ENCODE assay signal across 17 cellular contexts in genomic region chr11:68454767-68455166, GRCh38. TPM values are rescaled to one million over a fixed set of nuclear protein-coding genes. Genes with fewer than 3 reads are reported as not detected.
A peak's percentile ranks its signal among the peaks of the same experiment; 100 is the strongest.
DNase-seq lines count a peak whose midpoint lies in the region; ATAC-seq, FAIRE-seq and TF ChIP-seq lines count a peak whose summit lies in the region.
"Had no signal": no experiment of that assay in that cellular context is flagged by ENCODE, and none has a peak within 500 bp of the region (broad histone marks: within the 10 kb centered on the region; RNA-seq: fewer than 3 reads in every experiment).

No MANE protein-coding gene starts in this region.

- no peak overlapping the region for H3K27ac Mint-ChIP-seq in type B pancreatic cell
- H3K27ac Mint-ChIP-seq: activated CD4-positive, alpha-beta T cell treated with anti-CD3 and anti-CD28 coated beads for 36 hours; activated naive CD8-positive, alpha-beta T cell treated with anti-CD3 and anti-CD28 coated beads, Interleukin-2, amount 50 U/mL, for 24 hours had no signal

- H3K4me1 Mint-ChIP-seq in type B pancreatic cell (ENCODE audit: unreplicated experiment) = peaks cover 3% of the 10 kb centered on the region

- H3K9me1 ChIP-seq in keratinocyte (ENCODE audit: control insufficient read depth, extremely low read depth, insufficient read depth, low read length) = no peaks in the 10 kb centered on the region

- H3K4me2 ChIP-seq in HepG2 (ENCODE audit: low read depth, low read length) (peak overlapping the region; percentile 63; the same call in 1 of the 2 replicates), keratinocyte (ENCODE audit: control insufficient read depth, extremely low read depth, insufficient read depth, low read depth, low read length) (peak overlapping the region; percentile 27)

- no peak overlapping the region for H3K4me3 ChIP-seq in HepG2 (replicated peaks in 1 of 3; ENCODE audit: insufficient read depth in 1 of 3, low read depth in 2 of 3, low read length in 3 of 3)
- no peak overlapping the region for H3K4me3 ChIP-seq in right lobe of liver
- no peak overlapping the region for H3K4me3 ChIP-seq in keratinocyte (ENCODE audit: control insufficient read depth in 2 of 3, extremely low read depth in 1 of 3, insufficient read depth in 2 of 3, low read depth in 1 of 3, low read length in 3 of 3)
- H3K4me3 ChIP-seq: transverse colon had no signal

- H3K4me3 Mint-ChIP-seq in type B pancreatic cell = no peak overlapping the region
- H3K4me3 Mint-ChIP-seq: activated CD4-positive, alpha-beta T cell treated with anti-CD3 and anti-CD28 coated beads for 36 hours; activated naive CD8-positive, alpha-beta T cell treated with anti-CD3 and anti-CD28 coated beads, Interleukin-2, amount 50 U/mL, for 24 hours had no signal

- CTCF ChIA-PET in HepG2 (lab: Yijun Ruan, JAX; ENCODE audit: low intra/inter-chr PET ratio, low total read pairs) = no interaction called here

- TF ChIP-seq RAD21 in HepG2 (CRISPR knock-in tag; IDR thresholded peaks at IDR 0.05) = no peak

- in situ Hi-C loops in HepG2 (cut with HindIII; ENCODE audit: extremely low pct_ligation_motif_present, low pct_unique_long_range_greater_than_20kb) = no loop called here

- H3K36me3 Mint-ChIP-seq in type B pancreatic cell = no peaks in the 10 kb centered on the region

- H3K27me3 Mint-ChIP-seq in type B pancreatic cell = peaks cover 3% of the 10 kb centered on the region
- H3K27me3 Mint-ChIP-seq: activated CD4-positive, alpha-beta T cell treated with anti-CD3 and anti-CD28 coated beads for 36 hours; activated naive CD8-positive, alpha-beta T cell treated with anti-CD3 and anti-CD28 coated beads, Interleukin-2, amount 50 U/mL, for 24 hours had no signal

- dilution Hi-C loops in keratinocyte (cut with MboI; ENCODE audit: extremely low pct_ligation_motif_present, low sequenced_read_pairs) = no loop called here

- BruUV-seq in HepG2 (replicated peaks; lab: Mats Ljungman, UMichigan) = no TSS peak

- no peaks in the 10 kb centered on the region for H3K9me3 Mint-ChIP-seq in type B pancreatic cell
- H3K9me3 Mint-ChIP-seq: activated naive CD8-positive, alpha-beta T cell treated with anti-CD3 and anti-CD28 coated beads, Interleukin-2, amount 50 U/mL, for 24 hours had no signal

- DNase-seq in HepG2 (ENCODE audit: low spot score) (no peak), right lobe of liver (no peak), NCI-H69 (lab: John Stamatoyannopoulos, UW) (peak; percentile 96), keratinocyte (ENCODE audit: low read depth, low spot score) (no peak), AG20443 (ENCODE audit: low spot score) (no peak), type B pancreatic cell (ENCODE audit: extremely low spot score, unreplicated experiment) (no peak)
- no peak for DNase-seq in stimulated activated naive CD4-positive, alpha-beta T cell (lab: John Stamatoyannopoulos, UW)
- DNase-seq: activated CD4-positive, alpha-beta T cell treated with anti-CD3 and anti-CD28 coated beads for 36 hours; activated naive CD8-positive, alpha-beta T cell treated with anti-CD3 and anti-CD28 coated beads, Interleukin-2, amount 50 U/mL, for 24 hours; central memory CD4-positive, alpha-beta T cell; foreskin melanocyte; IMR-90; midbrain; occipital lobe; SHP77 treated with DMSO at 0.1 percent for 48 hours; transverse colon had no signal

- no peak overlapping the region for H3K9ac ChIP-seq in HepG2 (ENCODE audit: insufficient read depth, low read depth, low read length)
- no peak overlapping the region for H3K9ac ChIP-seq in keratinocyte (ENCODE audit: control insufficient read depth, extremely low read depth, insufficient read depth, low read length)

- no peak for ATAC-seq in HepG2
- ATAC-seq in right lobe of liver = no peak
- no peak for ATAC-seq in GM19467 (IDR thresholded peaks at IDR 0.05; ENCODE audit: unreplicated experiment)
- ATAC-seq: activated CD4-positive, alpha-beta T cell treated with anti-CD3 and anti-CD28 coated beads for 36 hours; activated naive CD8-positive, alpha-beta T cell treated with anti-CD3 and anti-CD28 coated beads, Interleukin-2, amount 50 U/mL, for 24 hours had no signal

- 0 out of 5 replicates have a peak, but pooled peaks cover 0 to under 1% of the 10 kb centered on the region in 2 experiments for H3K36me3 ChIP-seq in HepG2 (replicated peaks in 1 of 2; ENCODE audit: control insufficient read depth in 1 of 2, insufficient read depth in 2 of 2, low read length in 2 of 2)
- no peaks in the 10 kb centered on the region for H3K36me3 ChIP-seq in right lobe of liver
- no peaks in the 10 kb centered on the region for H3K36me3 ChIP-seq in keratinocyte (ENCODE audit: control insufficient read depth in 2 of 2, extremely low read depth in 1 of 2, insufficient read depth in 2 of 2, low read length in 2 of 2)
- H3K36me3 ChIP-seq: transverse colon had no signal

- no peaks in the 10 kb centered on the region for H3K27me3 ChIP-seq in HepG2 (ENCODE audit: control insufficient read depth in 1 of 2, insufficient read depth in 2 of 2, low read length in 2 of 2)
- no peaks in the 10 kb centered on the region for H3K27me3 ChIP-seq in right lobe of liver
- no peaks in the 10 kb centered on the region for H3K27me3 ChIP-seq in keratinocyte (ENCODE audit: control insufficient read depth, extremely low read depth, insufficient read depth, low read length)
- H3K27me3 ChIP-seq: transverse colon had no signal

- H3K79me2 ChIP-seq in HepG2 (ENCODE audit: insufficient read depth, low read length) (no peaks in the 10 kb centered on the region), keratinocyte (ENCODE audit: control insufficient read depth, insufficient read depth, low read length) (no peaks in the 10 kb centered on the region)

- no peaks in the 10 kb centered on the region for H4K20me1 ChIP-seq in HepG2 (ENCODE audit: insufficient read depth, low read length)
- H4K20me1 ChIP-seq in keratinocyte (ENCODE audit: control insufficient read depth, extremely low read depth, insufficient read depth, low read length) = no peaks in the 10 kb centered on the region

- 32% methylated on average over 3 of the region's 8 CpGs for WGBS in HepG2 (ENCODE audit: low lambda C conversion rate)
- WGBS in right lobe of liver (ENCODE audit: insufficient coverage, low coverage, low lambda C conversion rate, missing lambda C conversion rate) = no CpG with 5 or more reads among the region's 8 CpGs

- H3K9me3 ChIP-seq in HepG2 (ENCODE audit: low read length) (no peaks in the 10 kb centered on the region), right lobe of liver (no peaks in the 10 kb centered on the region), keratinocyte (ENCODE audit: control insufficient read depth, low read depth, low read length) (no peaks in the 10 kb centered on the region)
- H3K9me3 ChIP-seq: transverse colon had no signal

- no peak for FAIRE-seq in HepG2 (lab: Jason Lieb, UNC)
- peak; percentile 49 for FAIRE-seq in keratinocyte (lab: Jason Lieb, UNC)

- no peak overlapping the region for H3K27ac ChIP-seq in HepG2 (ENCODE audit: extremely low read length, insufficient read depth, low read length)
- H3K27ac ChIP-seq in right lobe of liver = no peak overlapping the region
- no peak overlapping the region for H3K27ac ChIP-seq in keratinocyte (ENCODE audit: control insufficient read depth, insufficient read depth, low read length)
- H3K27ac ChIP-seq: transverse colon had no signal

- H3K4me1 ChIP-seq in HepG2 (ENCODE audit: insufficient read depth, low read length) = peaks cover 52% of the 10 kb centered on the region
- peaks cover 0 to 13% (median 4%) of the 10 kb centered on the region in 4 donors for H3K4me1 ChIP-seq in right lobe of liver
- peaks cover 10% of the 10 kb centered on the region for H3K4me1 ChIP-seq in keratinocyte (ENCODE audit: control insufficient read depth, extremely low read depth, insufficient read depth, low read length)

- H2AFZ ChIP-seq in HepG2 (ENCODE audit: low read length) = no peak overlapping the region
- H2AFZ ChIP-seq in keratinocyte (ENCODE audit: control insufficient read depth, low read length) = no peak overlapping the region

- POLR2A ChIA-PET in HepG2 (lab: Yijun Ruan, JAX) = interaction anchor here (0.7 kb wide), 1 partner anchor 247 kb away, joined by 3 read pairs; no protein-coding TSS in a partner anchor

- no peak for TF ChIP-seq CTCF in HepG2 (CRISPR knock-in tag; IDR thresholded peaks at IDR 0.05)
- no peak for TF ChIP-seq CTCF in right lobe of liver (IDR thresholded peaks at IDR 0.05)
- TF ChIP-seq CTCF in keratinocyte (optimal IDR thresholded peaks at IDR 0.05 in 1 of 3, IDR thresholded peaks at IDR 0.05 in 1 of 3, conservative IDR thresholded peaks at IDR 0.05 in 1 of 3; ENCODE audit: extremely low read depth in 1 of 3, insufficient read depth in 2 of 3, low read length in 3 of 3) = no peak
- TF ChIP-seq CTCF in type B pancreatic cell (conservative IDR thresholded peaks at IDR 0.05) = no peak

- TF ChIP-seq EP300 in HepG2 (IDR thresholded peaks at IDR 0.05; ENCODE audit: low read depth in 2 of 2, low read length in 2 of 2) = no peak
- no peak for TF ChIP-seq EP300 in HepG2 (CRISPR knock-in tag; IDR thresholded peaks at IDR 0.05; ENCODE audit: borderline replicate concordance)

- intact Hi-C loops in HepG2 (cut with micrococcal nuclease; ENCODE audit: unreplicated experiment) (no loop called here), right lobe of liver (cut with DNase I) (no loop called here)

- TF ChIP-seq POLR2A in HepG2 (IDR thresholded peaks at IDR 0.05; ENCODE audit: insufficient read depth in 1 of 2, low read depth in 2 of 2, low read length in 2 of 2) (no peak), right lobe of liver (IDR thresholded peaks at IDR 0.05) (no peak)

RNA-seq across cellular contexts. Expression of gene PPP6R3, which starts 5.8 kb away (rescaled TPM):
- total RNA-seq in HepG2 (2016; rRNA removed; fragmentation: Illumina TruSeq; extraction: Trizol) (83.4 and 116 TPM in 2 replicates), right lobe of liver (10 to 100 TPM; 35.8 to 48.3 (median 39.2) TPM), type B pancreatic cell (ENCODE audit: low replicate concordance) (102 and 104 TPM in 2 replicates)
- total RNA-seq in HepG2 (2016; cell fraction: cytosol; rRNA removed; fragmentation: Illumina TruSeq; extraction: Trizol; ENCODE audit: low read depth) = 49.8 and 56.0 TPM in 2 replicates
- total RNA-seq in HepG2 (2016; cell fraction: insoluble cytoplasmic fraction; rRNA removed; fragmentation: Illumina TruSeq; extraction: Trizol) = 85.1 and 111 TPM in 2 replicates
- 37.5 and 46.3 TPM in 2 replicates for total RNA-seq in HepG2 (2016; cell fraction: membrane; rRNA removed; fragmentation: Illumina TruSeq; extraction: Trizol)
- total RNA-seq in HepG2 (2016; cell fraction: nucleus; rRNA removed; fragmentation: Illumina TruSeq; extraction: Trizol) = 111 and 115 TPM in 2 replicates
- polyA plus RNA-seq in HepG2 (2011; rRNA removed) (30.9 and 41.2 TPM in 2 replicates), keratinocyte (38.1 to 50.2 TPM (median 39.9 TPM) in 3 replicates)
- 18.1 and 20.9 TPM in 2 replicates for polyA plus RNA-seq in HepG2 (2011; cell fraction: cytosol; rRNA removed)
- 63.6 and 74.5 TPM in 2 replicates for polyA plus RNA-seq in HepG2 (2011; cell fraction: nucleus; rRNA removed)
- 32.1 and 33.2 TPM in 2 replicates for polyA plus RNA-seq in HepG2 (2012)
- polyA plus RNA-seq in HepG2 (2016; cell fraction: cytosol; fragmentation: Illumina TruSeq; extraction: Trizol; ENCODE audit: low read depth) = 1.3 and 1.9 TPM in 2 replicates
- 58.4 and 61.6 TPM in 2 replicates for polyA plus RNA-seq in HepG2 (2016; cell fraction: insoluble cytoplasmic fraction; fragmentation: Illumina TruSeq; extraction: Trizol; ENCODE audit: low read depth)
- 5.5 and 6.1 TPM in 2 replicates for polyA plus RNA-seq in HepG2 (2016; cell fraction: membrane; fragmentation: Illumina TruSeq; extraction: Trizol; ENCODE audit: low read depth)
- polyA plus RNA-seq in HepG2 (2016; cell fraction: nucleus; fragmentation: Illumina TruSeq; extraction: Trizol; ENCODE audit: insufficient read depth, low read depth) = 79.2 and 84.2 TPM in 2 replicates
- 80.8 and 126 TPM in 2 replicates for polyA minus RNA-seq in HepG2 (2011; rRNA and poly(A)+ RNA removed; ENCODE audit: low replicate concordance)
- 50.9 and 56.9 TPM in 2 replicates for polyA minus RNA-seq in HepG2 (2011; cell fraction: cytosol; rRNA and poly(A)+ RNA removed)
- 188 and 194 TPM in 2 replicates for polyA minus RNA-seq in HepG2 (2011; cell fraction: nucleus; rRNA and poly(A)+ RNA removed)
- polyA plus RNA-seq in keratinocyte (2011; ENCODE audit: low read depth) = 78.1 TPM
- 19.1 and 37.0 TPM in 2 replicates for polyA plus RNA-seq in keratinocyte (2011; cell fraction: cytosol; rRNA removed)
- 53.3 and 59.3 TPM in 2 replicates for polyA plus RNA-seq in keratinocyte (2011; cell fraction: nucleus; rRNA removed)
- 30.3 and 43.0 TPM in 2 replicates for polyA plus RNA-seq in keratinocyte (2012; ENCODE audit: low replicate concordance)
- polyA minus RNA-seq in keratinocyte = 72.0 to 93.1 TPM (median 76.5 TPM) in 3 replicates
- 81.9 TPM for polyA minus RNA-seq in keratinocyte (2011; cell fraction: cytosol; rRNA and poly(A)+ RNA removed)
- 81.9 and 145 TPM in 2 replicates for polyA minus RNA-seq in keratinocyte (2011; cell fraction: nucleus; rRNA and poly(A)+ RNA removed)
